Comparison of ENCODE assay signal across 28 cellular contexts in the genomic region with DNA sequence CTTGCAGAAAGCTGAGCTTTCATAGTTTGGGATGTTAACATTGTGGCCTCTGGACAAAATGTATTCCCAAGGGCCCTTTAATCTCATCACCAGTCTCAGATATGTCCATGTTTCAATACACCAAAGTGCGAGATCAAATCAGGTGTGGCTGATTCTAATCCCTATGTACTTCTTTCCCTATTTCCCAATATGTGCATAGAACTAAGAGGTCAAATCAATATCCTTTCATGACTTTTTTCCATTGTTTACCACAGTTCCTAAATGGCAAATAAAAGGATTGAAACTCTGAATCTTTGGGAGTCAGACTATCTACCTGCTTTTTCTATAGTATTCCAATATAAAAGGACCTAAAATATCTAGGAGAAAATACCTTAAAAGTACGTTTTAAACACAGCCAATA.
"Had no signal": no experiment of that assay in that cellular context is flagged by ENCODE, and none has a peak within 500 bp of the region (broad histone marks: within the 10 kb centered on the region; RNA-seq: fewer than 3 reads in every experiment).

No MANE protein-coding gene starts in this region.

- H3K36me3 Mint-ChIP-seq: naive B cell; naive thymus-derived CD8-positive, alpha-beta T cell; natural killer cell treated with Interleukin-12 subunit alpha and Interleukin-12 subunit beta and Interleukin-15 and Interleukin-18, amount 100 ng/mL, for 72 hours; stimulated activated effector memory CD8-positive, alpha-beta T cell treated with anti-CD3 and anti-CD28 coated beads, Interleukin-12 subunit alpha, Interleukin-12 subunit beta, amount 100 ng/mL, for 72 hours; stimulated activated naive B cell treated with anti-CD40 and anti-IgM and Interleukin-4, amounts not matched to agents 10 μg/mL and 1 μg/mL and 100 μg/mL, for 72 hours had no signal

- DNase-seq: naive B cell; naive thymus-derived CD8-positive, alpha-beta T cell; nephron progenitor cell; nucleus accumbens; pancreas; psoas muscle; right cardiac atrium; small intestine; stimulated activated CD4-positive, alpha-beta T cell treated with anti-CD3 and anti-CD28 coated beads, Interleukin-15, amount 100 ng/mL, for 24 hours; stimulated activated CD4-positive, alpha-beta T cell treated with anti-CD3 and anti-CD28 coated beads, Interleukin-2, amount 100 ng/mL, for 24 hours; stimulated activated CD4-positive, alpha-beta T cell treated with anti-CD3 and anti-CD28 coated beads, Interleukin-2, amount 100 ng/mL, for 48 hours; stimulated activated CD4-positive, alpha-beta T cell treated with anti-CD3 and anti-CD28 coated beads, Interleukin-4, amount 100 ng/mL, for 24 hours; stimulated activated naive B cell treated with anti-CD40 and anti-IgM and Interleukin-4, amounts not matched to agents 10 μg/mL and 1 μg/mL and 100 μg/mL, for 72 hours; stimulated activated naive CD4-positive, alpha-beta T cell treated with Interleukin-2 at 50 U/mL for 16 hours; stomach; thyroid gland; trophoblast cell; upper lobe of left lung had no signal

- H3K9me3 ChIP-seq: neutrophil, pancreas, psoas muscle, stomach, thoracic aorta, thyroid gland, tibial nerve, upper lobe of left lung, vagina had no signal

- H3K4me1 Mint-ChIP-seq: naive B cell; naive thymus-derived CD8-positive, alpha-beta T cell; nephron progenitor cell; neural crest cell; stimulated activated effector memory CD8-positive, alpha-beta T cell treated with anti-CD3 and anti-CD28 coated beads, Interleukin-12 subunit alpha, Interleukin-12 subunit beta, amount 100 ng/mL, for 72 hours; stimulated activated naive B cell treated with anti-CD40 and anti-IgM and Interleukin-4, amounts not matched to agents 10 μg/mL and 1 μg/mL and 100 μg/mL, for 72 hours had no signal

- H3K27me3 ChIP-seq: pancreas, thyroid gland, tibial nerve, upper lobe of left lung, vagina had no signal

- H3K4me3 ChIP-seq: pancreas, psoas muscle, stomach, thoracic aorta, thyroid gland, tibial nerve, upper lobe of left lung, vagina had no signal

- ATAC-seq: naive thymus-derived CD8-positive, alpha-beta T cell; natural killer cell treated with Interleukin-12 subunit alpha and Interleukin-12 subunit beta and Interleukin-15 and Interleukin-18, amount 100 ng/mL, for 72 hours; pancreas; right cardiac atrium; sciatic nerve; stimulated activated effector memory CD8-positive, alpha-beta T cell treated with anti-CD3 and anti-CD28 coated beads, Interleukin-12 subunit alpha, Interleukin-12 subunit beta, amount 100 ng/mL, for 72 hours; stimulated activated naive B cell treated with anti-CD40 and anti-IgM and Interleukin-4, amounts not matched to agents 10 μg/mL and 1 μg/mL and 100 μg/mL, for 72 hours had no signal

- H3K27ac Mint-ChIP-seq: naive B cell; naive thymus-derived CD8-positive, alpha-beta T cell; natural killer cell treated with Interleukin-12 subunit alpha and Interleukin-12 subunit beta and Interleukin-15 and Interleukin-18, amount 100 ng/mL, for 72 hours; nephron progenitor cell; progenitor cell of endocrine pancreas; stimulated activated effector memory CD8-positive, alpha-beta T cell treated with anti-CD3 and anti-CD28 coated beads, Interleukin-12 subunit alpha, Interleukin-12 subunit beta, amount 100 ng/mL, for 72 hours; stimulated activated naive B cell treated with anti-CD40 and anti-IgM and Interleukin-4, amounts not matched to agents 10 μg/mL and 1 μg/mL and 100 μg/mL, for 72 hours; stimulated activated naive CD8-positive, alpha-beta T cell treated with anti-CD3 and anti-CD28 coated beads, Interleukin-15, Interleukin-2, amounts not matched to agents 100 ng/mL and 50 ng/mL, for 24 hours had no signal

- H3K9me3 Mint-ChIP-seq: naive B cell; naive thymus-derived CD8-positive, alpha-beta T cell; natural killer cell treated with Interleukin-12 subunit alpha and Interleukin-12 subunit beta and Interleukin-15 and Interleukin-18, amount 100 ng/mL, for 72 hours; nephron progenitor cell; neural crest cell; stimulated activated effector memory CD8-positive, alpha-beta T cell treated with anti-CD3 and anti-CD28 coated beads, Interleukin-12 subunit alpha, Interleukin-12 subunit beta, amount 100 ng/mL, for 72 hours; stimulated activated naive B cell treated with anti-CD40 and anti-IgM and Interleukin-4, amounts not matched to agents 10 μg/mL and 1 μg/mL and 100 μg/mL, for 72 hours; stimulated activated naive CD8-positive, alpha-beta T cell treated with anti-CD3 and anti-CD28 coated beads, Interleukin-15, Interleukin-2, amounts not matched to agents 100 ng/mL and 50 ng/mL, for 24 hours had no signal

- H3K27ac ChIP-seq: neutrophil, pancreas, psoas muscle, stomach, thoracic aorta, thyroid gland, tibial nerve, upper lobe of left lung, vagina had no signal

- H3K4me1 ChIP-seq: pancreas, thyroid gland, tibial nerve, upper lobe of left lung, vagina had no signal

- H3K36me3 ChIP-seq: neutrophil, pancreas, stomach, thoracic aorta, thyroid gland, tibial nerve, upper lobe of left lung, vagina had no signal

- H3K4me3 Mint-ChIP-seq: naive B cell; naive thymus-derived CD8-positive, alpha-beta T cell; natural killer cell treated with Interleukin-12 subunit alpha and Interleukin-12 subunit beta and Interleukin-15 and Interleukin-18, amount 100 ng/mL, for 72 hours; nephron progenitor cell; neural crest cell; stimulated activated effector memory CD8-positive, alpha-beta T cell treated with anti-CD3 and anti-CD28 coated beads, Interleukin-12 subunit alpha, Interleukin-12 subunit beta, amount 100 ng/mL, for 72 hours; stimulated activated naive B cell treated with anti-CD40 and anti-IgM and Interleukin-4, amounts not matched to agents 10 μg/mL and 1 μg/mL and 100 μg/mL, for 72 hours; stimulated activated naive CD8-positive, alpha-beta T cell treated with anti-CD3 and anti-CD28 coated beads, Interleukin-15, Interleukin-2, amounts not matched to agents 100 ng/mL and 50 ng/mL, for 24 hours had no signal
